10 cellular contexts compared by ENCODE assay signal in genomic region chr12:65822732-65823480, GRCh38. TPM values are rescaled to one million over a fixed set of nuclear protein-coding genes. Genes with fewer than 3 reads are reported as not detected.
DNase-seq lines count a peak whose midpoint lies in the region; ATAC-seq, FAIRE-seq and TF ChIP-seq lines count a peak whose summit lies in the region.
"Had no signal": no experiment of that assay in that cellular context is flagged by ENCODE, and none has a peak within 500 bp of the region (broad histone marks: within the 10 kb centered on the region; RNA-seq: fewer than 3 reads in every experiment).

No MANE protein-coding gene starts in this region.

- H3K4me3 ChIP-seq in astrocyte (ENCODE audit: insufficient read depth, low read depth, low read length) (peak overlapping the region; percentile 94), keratinocyte (ENCODE audit: control insufficient read depth in 2 of 3, extremely low read depth in 1 of 3, insufficient read depth in 2 of 3, low read depth in 1 of 3, low read length in 3 of 3) (peak overlapping the region; percentile 82 to 96 (median 87))

- H3K9me3 ChIP-seq in CD4-positive, alpha-beta T cell (ENCODE audit: control insufficient read depth, low read length), result no peaks in the 10 kb centered on the region
- no peaks in the 10 kb centered on the region for H3K9me3 ChIP-seq in astrocyte (ENCODE audit: insufficient read depth, low read depth, low read length)
- H3K9me3 ChIP-seq in keratinocyte (ENCODE audit: control insufficient read depth, low read depth, low read length), result no peaks in the 10 kb centered on the region

- H3K9me1 ChIP-seq in keratinocyte (ENCODE audit: control insufficient read depth, extremely low read depth, insufficient read depth, low read length), result no peaks in the 10 kb centered on the region

- H3K27me3 Mint-ChIP-seq in CD4-positive, alpha-beta T cell, result peaks cover 66% of the 10 kb centered on the region
- H3K27me3 Mint-ChIP-seq in astrocyte (ENCODE audit: low read depth, unreplicated experiment), result no peaks in the 10 kb centered on the region

- no peaks in the 10 kb centered on the region for H3K36me3 Mint-ChIP-seq in CD4-positive, alpha-beta T cell (ENCODE audit: low read depth)
- H3K36me3 Mint-ChIP-seq in astrocyte (ENCODE audit: low read depth, unreplicated experiment), result peaks cover 5% of the 10 kb centered on the region

- peaks cover 26% of the 10 kb centered on the region for H3K4me1 Mint-ChIP-seq in CD4-positive, alpha-beta T cell (ENCODE audit: low read depth)
- H3K4me1 Mint-ChIP-seq in astrocyte (ENCODE audit: low read depth, unreplicated experiment), result peaks cover 22% of the 10 kb centered on the region

- no peak for DNase-seq in CD4-positive, alpha-beta T cell
- DNase-seq in HTR-8/SVneo (ENCODE audit: insufficient read length, low spot score), result peak; percentile 8
- peak; percentile 71 for DNase-seq in astrocyte (ENCODE audit: low read depth)
- DNase-seq in keratinocyte (ENCODE audit: low read depth, low spot score), result no peak
- no peak for DNase-seq in NCI-H2171 (lab: John Stamatoyannopoulos, UW)
- no peak for DNase-seq in GM12892 (ENCODE audit: insufficient read length)

- CTCF ChIA-PET in CD4-positive, alpha-beta T cell (lab: Charles Lee), result no interaction called here

- no peak for TF ChIP-seq CTCF in CD4-positive, alpha-beta T cell (IDR thresholded peaks at IDR 0.05)
- TF ChIP-seq CTCF in astrocyte (IDR thresholded peaks at IDR 0.05; ENCODE audit: insufficient read depth, low read depth, low read length) (no peak), keratinocyte (optimal IDR thresholded peaks at IDR 0.05 in 1 of 3, IDR thresholded peaks at IDR 0.05 in 1 of 3, conservative IDR thresholded peaks at IDR 0.05 in 1 of 3; ENCODE audit: extremely low read depth in 1 of 3, insufficient read depth in 2 of 3, low read length in 3 of 3) (no peak)

- FAIRE-seq in HTR-8/SVneo (lab: Jason Lieb, UNC) (no peak), astrocyte (lab: Jason Lieb, UNC) (no peak), keratinocyte (lab: Jason Lieb, UNC) (peak; percentile 59), GM12892 (lab: Jason Lieb, UNC) (no peak)

- intact Hi-C loops in CD4-positive, alpha-beta T cell (cut with DNase I, micrococcal nuclease), result no loop called here

- POLR2A ChIA-PET in CD4-positive, alpha-beta T cell (lab: Charles Lee), result no interaction called here

- H3K9ac ChIP-seq in astrocyte (ENCODE audit: low read length) (peak overlapping the region; percentile 97), keratinocyte (ENCODE audit: control insufficient read depth, extremely low read depth, insufficient read depth, low read length) (peak overlapping the region; percentile 96)

- no peak for ATAC-seq in CD4-positive, alpha-beta T cell (ENCODE audit: poor library complexity)
- ATAC-seq in GM18505 (IDR thresholded peaks at IDR 0.05; ENCODE audit: unreplicated experiment) (no peak), HG03432 (IDR thresholded peaks at IDR 0.05; ENCODE audit: unreplicated experiment) (no peak)

- no peak overlapping the region for H3K27ac ChIP-seq in CD4-positive, alpha-beta T cell (ENCODE audit: low read depth, low read length)
- H3K27ac ChIP-seq in astrocyte (ENCODE audit: low read depth, low read length) (peak overlapping the region; percentile 89), keratinocyte (ENCODE audit: control insufficient read depth, insufficient read depth, low read length) (peak overlapping the region; percentile 79)
- H3K27ac ChIP-seq: HL-60 had no signal

- H3K79me2 ChIP-seq in astrocyte (ENCODE audit: insufficient read depth, low read length) (peaks cover 45% of the 10 kb centered on the region), keratinocyte (ENCODE audit: control insufficient read depth, insufficient read depth, low read length) (peaks cover 69% of the 10 kb centered on the region)

- dilution Hi-C loops in keratinocyte (cut with MboI; ENCODE audit: extremely low pct_ligation_motif_present, low sequenced_read_pairs), result no loop called here

- peak overlapping the region; percentile 97 for H3K4me2 ChIP-seq in astrocyte (ENCODE audit: low read length)
- H3K4me2 ChIP-seq in keratinocyte (ENCODE audit: control insufficient read depth, extremely low read depth, insufficient read depth, low read depth, low read length), result peak overlapping the region; percentile 83

- no peak overlapping the region for H3K27ac Mint-ChIP-seq in CD4-positive, alpha-beta T cell
- H3K27ac Mint-ChIP-seq in astrocyte (ENCODE audit: unreplicated experiment), result peak overlapping the region; percentile 64

- peaks cover 3% of the 10 kb centered on the region for H3K36me3 ChIP-seq in astrocyte (ENCODE audit: insufficient read depth, low read length)
- H3K36me3 ChIP-seq in keratinocyte (ENCODE audit: control insufficient read depth in 2 of 2, extremely low read depth in 1 of 2, insufficient read depth in 2 of 2, low read length in 2 of 2), result peaks cover 3% of the 10 kb centered on the region in 2 experiments

- TF ChIP-seq POLR2A in GM18505 (IDR thresholded peaks at IDR 0.05; ENCODE audit: borderline replicate concordance, extremely low read depth, insufficient read depth, insufficient read length), result no peak
- no peak for TF ChIP-seq POLR2A in GM12892 (IDR thresholded peaks at IDR 0.05; ENCODE audit: low read depth, low read length)

- H2AFZ ChIP-seq in astrocyte (ENCODE audit: low read depth, low read length), result no peak overlapping the region
- no peak overlapping the region for H2AFZ ChIP-seq in keratinocyte (ENCODE audit: control insufficient read depth, low read length)

- H3K4me3 Mint-ChIP-seq in CD4-positive, alpha-beta T cell, result peak overlapping the region; percentile 77
- H3K4me3 Mint-ChIP-seq in astrocyte (ENCODE audit: unreplicated experiment), result peak overlapping the region; percentile 77

- H4K20me1 ChIP-seq in astrocyte (ENCODE audit: insufficient read depth, low read length) (no peaks in the 10 kb centered on the region), keratinocyte (ENCODE audit: control insufficient read depth, extremely low read depth, insufficient read depth, low read length) (no peaks in the 10 kb centered on the region)

- H3K9me3 Mint-ChIP-seq in CD4-positive, alpha-beta T cell, result no peaks in the 10 kb centered on the region
- H3K9me3 Mint-ChIP-seq in astrocyte (ENCODE audit: unreplicated experiment), result peaks cover 1% of the 10 kb centered on the region

- peaks cover 57% of the 10 kb centered on the region for H3K27me3 ChIP-seq in CD4-positive, alpha-beta T cell (ENCODE audit: control insufficient read depth, insufficient read depth, low read length)
- H3K27me3 ChIP-seq in astrocyte (ENCODE audit: insufficient read depth, low read length), result no peaks in the 10 kb centered on the region
- H3K27me3 ChIP-seq in keratinocyte (ENCODE audit: control insufficient read depth, extremely low read depth, insufficient read depth, low read length), result no peaks in the 10 kb centered on the region

- H3K4me1 ChIP-seq in astrocyte (ENCODE audit: insufficient read depth, low read length) (peaks cover 25% of the 10 kb centered on the region), keratinocyte (ENCODE audit: control insufficient read depth, extremely low read depth, insufficient read depth, low read length) (peaks cover 44% of the 10 kb centered on the region)

RNA-seq across cellular contexts. Expression of gene HMGA2, which starts 1.4 kb away (rescaled TPM):
- not detected for total RNA-seq in CD4-positive, alpha-beta T cell
- 199 and 214 TPM in 2 replicates for total RNA-seq in astrocyte
- polyA plus RNA-seq in keratinocyte, result 64.8 to 122 TPM (median 81.0 TPM) in 3 replicates
- polyA plus RNA-seq in keratinocyte (2011; ENCODE audit: low read depth), result 7.8 TPM
- polyA plus RNA-seq in keratinocyte (2011; cell fraction: cytosol; rRNA removed), result 59.5 and 111 TPM in 2 replicates
- 150 and 155 TPM in 2 replicates for polyA plus RNA-seq in keratinocyte (2011; cell fraction: nucleus; rRNA removed)
- 15.2 and 97.6 TPM in 2 replicates for polyA plus RNA-seq in keratinocyte (2012; ENCODE audit: low replicate concordance)
- 40.2 to 165 TPM (median 59.4 TPM) in 3 replicates for polyA minus RNA-seq in keratinocyte
- 152 TPM for polyA minus RNA-seq in keratinocyte (2011; cell fraction: cytosol; rRNA and poly(A)+ RNA removed)
- polyA minus RNA-seq in keratinocyte (2011; cell fraction: nucleus; rRNA and poly(A)+ RNA removed), result 169 and 356 TPM in 2 replicates
- polyA plus RNA-seq in GM12892 (2012; ENCODE audit: missing spikeins), result 0.06 TPM
- polyA plus RNA-seq: liver had no signal

Comparison
In these comparisons a context has a peak if more than half of its experiments do, and no peak if none do; other contexts are left out.
1. DNase-seq: peak in HTR-8/SVneo (single experiment) and astrocyte (single experiment); none in CD4-positive, alpha-beta T cell (0 of 10), keratinocyte (single experiment), NCI-H2171 (single experiment) and GM12892 (single experiment).
2. RNA of gene HMGA2, which starts 1.4 kb away (total RNA-seq): 199 to 214 TPM in astrocyte; not detected in CD4-positive, alpha-beta T cell; every median in the first group is over 100 times any median in the second.